ENCODE assay signal across 1 cellular context in the genomic region with DNA sequence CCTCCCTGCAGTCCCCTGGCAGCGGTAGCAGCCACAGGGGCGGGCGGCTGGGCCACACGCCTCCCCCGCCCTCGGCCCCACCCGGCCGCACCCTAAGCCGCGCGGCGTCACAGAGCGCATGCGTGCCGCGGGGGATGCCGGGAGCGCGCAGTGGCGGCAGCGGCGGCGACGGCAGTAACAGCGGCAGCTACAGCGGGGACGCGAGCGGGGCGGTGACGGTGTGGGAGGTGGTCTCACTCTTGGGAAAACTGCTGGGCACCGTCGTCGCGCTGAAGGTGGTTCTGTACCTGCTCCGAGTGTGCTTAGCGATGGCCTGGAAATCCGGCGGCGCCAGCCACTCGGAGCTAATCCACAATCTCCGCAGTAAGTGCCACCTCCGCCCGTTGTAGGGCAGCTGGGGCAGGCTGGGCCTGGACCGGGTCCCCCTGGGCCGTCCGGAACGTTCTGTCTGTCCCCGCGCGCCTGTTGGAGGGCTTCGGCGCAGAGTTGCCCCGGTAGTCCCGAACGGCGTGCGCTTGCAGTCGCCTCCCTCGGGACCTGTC.
TF ChIP-seq lines count a peak whose summit lies in the region.

A gene (plus strand): TSS at position 148 of the 542 bp plus-strand sequence. CDS start 161 bp downstream, at position 309.

TF ChIP-seq in GM12878, 131 proteins besides CTCF, POLR2A, EP300 and RAD21 (continued from another document):
- TF ChIP-seq, protein P1, sequence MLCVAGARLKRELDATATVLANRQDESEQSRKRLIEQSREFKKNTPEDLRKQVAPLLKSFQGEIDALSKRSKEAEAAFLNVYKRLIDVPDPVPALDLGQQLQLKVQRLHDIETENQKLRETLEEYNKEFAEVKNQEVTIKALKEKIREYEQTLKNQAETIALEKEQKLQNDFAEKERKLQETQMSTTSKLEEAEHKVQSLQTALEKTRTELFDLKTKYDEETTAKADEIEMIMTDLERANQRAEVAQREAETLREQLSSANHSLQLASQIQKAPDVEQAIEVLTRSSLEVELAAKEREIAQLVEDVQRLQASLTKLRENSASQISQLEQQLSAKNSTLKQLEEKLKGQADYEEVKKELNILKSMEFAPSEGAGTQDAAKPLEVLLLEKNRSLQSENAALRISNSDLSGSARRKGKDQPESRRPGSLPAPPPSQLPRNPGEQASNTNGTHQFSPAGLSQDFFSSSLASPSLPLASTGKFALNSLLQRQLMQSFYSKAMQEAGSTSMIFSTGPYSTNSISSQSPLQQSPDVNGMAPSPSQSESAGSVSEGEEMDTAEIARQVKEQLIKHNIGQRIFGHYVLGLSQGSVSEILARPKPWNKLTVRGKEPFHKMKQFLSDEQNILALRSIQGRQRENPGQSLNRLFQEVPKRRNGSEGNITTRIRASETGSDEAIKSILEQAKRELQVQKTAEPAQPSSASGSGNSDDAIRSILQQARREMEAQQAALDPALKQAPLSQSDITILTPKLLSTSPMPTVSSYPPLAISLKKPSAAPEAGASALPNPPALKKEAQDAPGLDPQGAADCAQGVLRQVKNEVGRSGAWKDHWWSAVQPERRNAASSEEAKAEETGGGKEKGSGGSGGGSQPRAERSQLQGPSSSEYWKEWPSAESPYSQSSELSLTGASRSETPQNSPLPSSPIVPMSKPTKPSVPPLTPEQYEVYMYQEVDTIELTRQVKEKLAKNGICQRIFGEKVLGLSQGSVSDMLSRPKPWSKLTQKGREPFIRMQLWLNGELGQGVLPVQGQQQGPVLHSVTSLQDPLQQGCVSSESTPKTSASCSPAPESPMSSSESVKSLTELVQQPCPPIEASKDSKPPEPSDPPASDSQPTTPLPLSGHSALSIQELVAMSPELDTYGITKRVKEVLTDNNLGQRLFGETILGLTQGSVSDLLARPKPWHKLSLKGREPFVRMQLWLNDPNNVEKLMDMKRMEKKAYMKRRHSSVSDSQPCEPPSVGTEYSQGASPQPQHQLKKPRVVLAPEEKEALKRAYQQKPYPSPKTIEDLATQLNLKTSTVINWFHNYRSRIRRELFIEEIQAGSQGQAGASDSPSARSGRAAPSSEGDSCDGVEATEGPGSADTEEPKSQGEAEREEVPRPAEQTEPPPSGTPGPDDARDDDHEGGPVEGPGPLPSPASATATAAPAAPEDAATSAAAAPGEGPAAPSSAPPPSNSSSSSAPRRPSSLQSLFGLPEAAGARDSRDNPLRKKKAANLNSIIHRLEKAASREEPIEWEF (IDR thresholded peaks at IDR 0.05; ENCODE audit: insufficient replicate concordance, low read depth, low read length): no peak
- TF ChIP-seq BACH1 (IDR thresholded peaks at IDR 0.05; ENCODE audit: borderline replicate concordance) (0 out of 2 replicates have a peak, but pooled peaks have one; percentile 17), CHD1 (IDR thresholded peaks at IDR 0.05; ENCODE audit: low read depth, low read length) (no peak), IRF4 (IDR thresholded peaks at IDR 0.05; ENCODE audit: low read depth, low read length) (no peak), TAF1 (IDR thresholded peaks at IDR 0.05; ENCODE audit: borderline replicate concordance, low read depth, low read length) (peak; percentile 60; the same call in 1 of the 2 replicates), DPF2 (IDR thresholded peaks at IDR 0.05) (peak; percentile 86; the same call in 1 of the 2 replicates), NR2C2 (IDR thresholded peaks at IDR 0.05; ENCODE audit: borderline replicate concordance, control insufficient read depth, insufficient read length, low read depth) (no peak), NRF1 (conservative IDR thresholded peaks at IDR 0.05; ENCODE audit: low read depth, low read length) (peak; percentile 58), ZSCAN29 (IDR thresholded peaks at IDR 0.05) (no peak), IKZF1 (conservative IDR thresholded peaks at IDR 0.05) (peak; percentile 68), FOXM1 (IDR thresholded peaks at IDR 0.05; ENCODE audit: low read depth, low read length) (no peak)
- TF ChIP-seq, protein P2, sequence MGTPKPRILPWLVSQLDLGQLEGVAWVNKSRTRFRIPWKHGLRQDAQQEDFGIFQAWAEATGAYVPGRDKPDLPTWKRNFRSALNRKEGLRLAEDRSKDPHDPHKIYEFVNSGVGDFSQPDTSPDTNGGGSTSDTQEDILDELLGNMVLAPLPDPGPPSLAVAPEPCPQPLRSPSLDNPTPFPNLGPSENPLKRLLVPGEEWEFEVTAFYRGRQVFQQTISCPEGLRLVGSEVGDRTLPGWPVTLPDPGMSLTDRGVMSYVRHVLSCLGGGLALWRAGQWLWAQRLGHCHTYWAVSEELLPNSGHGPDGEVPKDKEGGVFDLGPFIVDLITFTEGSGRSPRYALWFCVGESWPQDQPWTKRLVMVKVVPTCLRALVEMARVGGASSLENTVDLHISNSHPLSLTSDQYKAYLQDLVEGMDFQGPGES (IDR thresholded peaks at IDR 0.05): no peak
